ENCODE assay signal across 22 cellular contexts in genomic region chr3:52787246-52787645, GRCh38. TPM values are rescaled to one million over a fixed set of nuclear protein-coding genes. Genes with fewer than 3 reads are reported as not detected.
"Had no signal": no experiment of that assay in that cellular context is flagged by ENCODE, and none has a peak within 500 bp of the region (broad histone marks: within the 10 kb centered on the region; RNA-seq: fewer than 3 reads in every experiment).

No MANE protein-coding gene starts in this region.

- H3K27me3 Mint-ChIP-seq: activated naive CD8-positive, alpha-beta T cell treated with anti-CD3 and anti-CD28 coated beads, Interleukin-2, amount 50 U/mL, for 24 hours; stimulated activated naive CD8-positive, alpha-beta T cell treated with anti-CD3 and anti-CD28 coated beads, Interleukin-15, amount 100 ng/mL, for 72 hours had no signal

- H3K36me3 Mint-ChIP-seq: brain; stimulated activated effector memory CD8-positive, alpha-beta T cell treated with anti-CD3 and anti-CD28 coated beads, Interleukin-12 subunit alpha, Interleukin-12 subunit beta, amount 100 ng/mL, for 72 hours had no signal

- ATAC-seq: activated CD8-positive, alpha-beta T cell treated with anti-CD3 and anti-CD28 coated beads, Interleukin-2, amount 10 ng/mL, durations not matched to agents 7 days and 5 days; activated naive CD8-positive, alpha-beta T cell treated with anti-CD3 and anti-CD28 coated beads, Interleukin-2, amount 50 U/mL, for 24 hours; esophagus mucosa; stimulated activated effector memory CD8-positive, alpha-beta T cell treated with anti-CD3 and anti-CD28 coated beads, Interleukin-12 subunit alpha, Interleukin-12 subunit beta, amount 100 ng/mL, for 72 hours; stimulated activated naive CD8-positive, alpha-beta T cell treated with anti-CD3 and anti-CD28 coated beads, Interleukin-15, amount 100 ng/mL, for 72 hours had no signal

- H3K27ac Mint-ChIP-seq: activated CD4-positive, alpha-beta T cell treated with anti-CD3 and anti-CD28 coated beads, Interleukin-2, amount 10 ng/mL, durations not matched to agents 7 days and 5 days; activated CD8-positive, alpha-beta T cell treated with anti-CD3 and anti-CD28 coated beads, Interleukin-2, amount 10 ng/mL, durations not matched to agents 7 days and 5 days; activated naive CD8-positive, alpha-beta T cell treated with anti-CD3 and anti-CD28 coated beads, Interleukin-2, amount 50 U/mL, for 24 hours; activated T-helper 1 cell treated with anti-CD3 and anti-CD28 coated beads, Interleukin-12 subunit alpha, Interleukin-12 subunit beta, Interleukin-2, Interleukin-4 antibody, amounts not matched to agents 30 ng/mL and 10 ng/mL and 1 ng/mL, durations not matched to agents 14 hours and 24 hours and 36 hours; stimulated activated effector memory CD8-positive, alpha-beta T cell treated with anti-CD3 and anti-CD28 coated beads, Interleukin-12 subunit alpha, Interleukin-12 subunit beta, amount 100 ng/mL, for 72 hours; stimulated activated naive CD8-positive, alpha-beta T cell treated with anti-CD3 and anti-CD28 coated beads, Interleukin-15, amount 100 ng/mL, for 72 hours had no signal

- H3K9me3 Mint-ChIP-seq: activated CD4-positive, alpha-beta T cell treated with anti-CD3 and anti-CD28 coated beads, Interleukin-2, amount 10 ng/mL, durations not matched to agents 7 days and 5 days; activated naive CD8-positive, alpha-beta T cell treated with anti-CD3 and anti-CD28 coated beads, Interleukin-2, amount 50 U/mL, for 24 hours; activated T-helper 1 cell treated with anti-CD3 and anti-CD28 coated beads, Interleukin-12 subunit alpha, Interleukin-12 subunit beta, Interleukin-2, Interleukin-4 antibody, amounts not matched to agents 30 ng/mL and 10 ng/mL and 1 ng/mL, durations not matched to agents 14 hours and 24 hours and 36 hours; brain; stimulated activated effector memory CD8-positive, alpha-beta T cell treated with anti-CD3 and anti-CD28 coated beads, Interleukin-12 subunit alpha, Interleukin-12 subunit beta, amount 100 ng/mL, for 72 hours; stimulated activated naive CD8-positive, alpha-beta T cell treated with anti-CD3 and anti-CD28 coated beads, Interleukin-15, amount 100 ng/mL, for 72 hours had no signal

- H3K27me3 ChIP-seq: tibial nerve had no signal

- H3K4me3 ChIP-seq: tibial nerve had no signal

- H3K27ac ChIP-seq: VCaP had no signal

- H3K4me2 ChIP-seq: SK-N-SH had no signal

- H3K4me1 Mint-ChIP-seq: activated CD4-positive, alpha-beta T cell treated with anti-CD3 and anti-CD28 coated beads, Interleukin-2, amount 10 ng/mL, durations not matched to agents 7 days and 5 days; activated naive CD8-positive, alpha-beta T cell treated with anti-CD3 and anti-CD28 coated beads, Interleukin-2, amount 50 U/mL, for 24 hours; brain; stimulated activated naive CD8-positive, alpha-beta T cell treated with anti-CD3 and anti-CD28 coated beads, Interleukin-15, amount 100 ng/mL, for 72 hours had no signal

- H3K4me3 Mint-ChIP-seq: activated CD4-positive, alpha-beta T cell treated with anti-CD3 and anti-CD28 coated beads, Interleukin-2, amount 10 ng/mL, durations not matched to agents 7 days and 5 days; activated CD8-positive, alpha-beta T cell treated with anti-CD3 and anti-CD28 coated beads, Interleukin-2, amount 10 ng/mL, durations not matched to agents 7 days and 5 days; activated naive CD8-positive, alpha-beta T cell treated with anti-CD3 and anti-CD28 coated beads, Interleukin-2, amount 50 U/mL, for 24 hours; activated T-helper 1 cell treated with anti-CD3 and anti-CD28 coated beads, Interleukin-12 subunit alpha, Interleukin-12 subunit beta, Interleukin-2, Interleukin-4 antibody, amounts not matched to agents 30 ng/mL and 10 ng/mL and 1 ng/mL, durations not matched to agents 14 hours and 24 hours and 36 hours; brain; stimulated activated effector memory CD8-positive, alpha-beta T cell treated with anti-CD3 and anti-CD28 coated beads, Interleukin-12 subunit alpha, Interleukin-12 subunit beta, amount 100 ng/mL, for 72 hours; stimulated activated naive CD8-positive, alpha-beta T cell treated with anti-CD3 and anti-CD28 coated beads, Interleukin-15, amount 100 ng/mL, for 72 hours had no signal

- H3K9me3 ChIP-seq: SK-N-SH, tibial nerve had no signal

- H3K36me3 ChIP-seq: tibial nerve had no signal

- H3K9ac ChIP-seq: SK-N-SH had no signal

- DNase-seq: activated CD4-positive, alpha-beta T cell treated with anti-CD3 and anti-CD28 coated beads, Interleukin-2, amount 10 ng/mL, durations not matched to agents 7 days and 5 days; activated CD4-positive, CD25-positive, alpha-beta regulatory T cell treated with anti-CD3 and anti-CD28 coated beads, Interleukin-2, amount 50 U/mL, for 72 hours; activated CD8-positive, alpha-beta T cell treated with anti-CD3 and anti-CD28 coated beads, Interleukin-2, amount 10 ng/mL, durations not matched to agents 7 days and 5 days; activated gamma-delta T cell; activated naive CD4-positive, alpha-beta T cell treated with anti-CD3 and anti-CD28 coated beads, Interleukin-2, amount 50 U/mL, for 16 hours; activated naive CD8-positive, alpha-beta T cell treated with anti-CD3 and anti-CD28 coated beads, Interleukin-2, amount 50 U/mL, for 24 hours; caudate nucleus; dermis blood vessel endothelial cell; effector CD8-positive, alpha-beta T cell; SK-N-SH; stimulated activated CD4-positive, alpha-beta T cell treated with anti-CD3 and anti-CD28 coated beads, Interleukin-2, amount 100 ng/mL, for 24 hours; stimulated activated naive CD8-positive, alpha-beta T cell treated with anti-CD3 and anti-CD28 coated beads, Interleukin-15, amount 100 ng/mL, for 72 hours had no signal

RNA-seq across cellular contexts. Expression of gene ITIH3, which starts 7.3 kb away (rescaled TPM):
- total RNA-seq: activated CD4-positive, alpha-beta T cell treated with anti-CD3 and anti-CD28 coated beads, Interleukin-2, amount 10 ng/mL, durations not matched to agents 7 days and 5 days; activated CD8-positive, alpha-beta T cell treated with anti-CD3 and anti-CD28 coated beads, Interleukin-2, amount 10 ng/mL, durations not matched to agents 7 days and 5 days; activated T-helper 1 cell treated with anti-CD3 and anti-CD28 coated beads, Interleukin-12 subunit alpha, Interleukin-12 subunit beta, Interleukin-2, Interleukin-4 antibody, amounts not matched to agents 30 ng/mL and 10 ng/mL and 1 ng/mL, durations not matched to agents 14 hours and 24 hours and 36 hours; T-helper 2 cell treated with Interferon-gamma antibody and Interleukin-4, amounts not matched to agents 100 ng/mL and 5 ng/mL, for 36 hours had no signal
- polyA plus RNA-seq: keratinocyte, neural cell had no signal

RNA-seq across cellular contexts. Expression of gene ITIH1, which starts 9.8 kb away (rescaled TPM):
- total RNA-seq: activated CD4-positive, alpha-beta T cell treated with anti-CD3 and anti-CD28 coated beads, Interleukin-2, amount 10 ng/mL, durations not matched to agents 7 days and 5 days; activated CD8-positive, alpha-beta T cell treated with anti-CD3 and anti-CD28 coated beads, Interleukin-2, amount 10 ng/mL, durations not matched to agents 7 days and 5 days; activated T-helper 1 cell treated with anti-CD3 and anti-CD28 coated beads, Interleukin-12 subunit alpha, Interleukin-12 subunit beta, Interleukin-2, Interleukin-4 antibody, amounts not matched to agents 30 ng/mL and 10 ng/mL and 1 ng/mL, durations not matched to agents 14 hours and 24 hours and 36 hours; dermis blood vessel endothelial cell; T-helper 2 cell treated with Interferon-gamma antibody and Interleukin-4, amounts not matched to agents 100 ng/mL and 5 ng/mL, for 36 hours had no signal
- polyA plus RNA-seq: keratinocyte, neural cell, SK-N-SH had no signal

RNA-seq across cellular contexts. Expression of gene MUSTN1, which starts 47.6 kb away (rescaled TPM):
- total RNA-seq: dermis blood vessel endothelial cell, progenitor cell of endocrine pancreas had no signal
- polyA plus RNA-seq: keratinocyte, neural cell had no signal
